Comparison of ENCODE assay signal across 1 cellular context in genomic region chr7:128775744-128776474, GRCh38.
TF ChIP-seq lines count a peak whose summit lies in the region.

A gene with protein sequence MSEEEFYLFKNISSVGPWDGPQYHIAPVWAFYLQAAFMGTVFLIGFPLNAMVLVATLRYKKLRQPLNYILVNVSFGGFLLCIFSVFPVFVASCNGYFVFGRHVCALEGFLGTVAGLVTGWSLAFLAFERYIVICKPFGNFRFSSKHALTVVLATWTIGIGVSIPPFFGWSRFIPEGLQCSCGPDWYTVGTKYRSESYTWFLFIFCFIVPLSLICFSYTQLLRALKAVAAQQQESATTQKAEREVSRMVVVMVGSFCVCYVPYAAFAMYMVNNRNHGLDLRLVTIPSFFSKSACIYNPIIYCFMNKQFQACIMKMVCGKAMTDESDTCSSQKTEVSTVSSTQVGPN (minus strand): TSS chr7:128775794. CDS start chr7:128775781, 13 bp downstream.

TF ChIP-seq in K562, 482 proteins besides CTCF, POLR2A, EP300 and RAD21 (continued from another document):
- TF ChIP-seq ATF6 (CRISPR knock-in tag; IDR thresholded peaks at IDR 0.05) (no peak), XRCC5 (IDR thresholded peaks at IDR 0.05; ENCODE audit: low read depth, low read length) (no peak), NBN (IDR thresholded peaks at IDR 0.05; ENCODE audit: low read depth) (no peak), CSDE1 (IDR thresholded peaks at IDR 0.05) (no peak), RB1 (IDR thresholded peaks at IDR 0.05; ENCODE audit: low read depth) (0 out of 2 replicates have a peak, but pooled peaks have one; percentile 21), LCOR (CRISPR knock-in tag; IDR thresholded peaks at IDR 0.05) (no peak), DACH1 (IDR thresholded peaks at IDR 0.05; ENCODE audit: partially characterized antibody) (no peak), HMGN3 (IDR thresholded peaks at IDR 0.05; ENCODE audit: borderline replicate concordance, extremely low read depth, insufficient read length, low read depth, low read length) (no peak), POLR2B (IDR thresholded peaks at IDR 0.05; ENCODE audit: low read depth, partially characterized antibody) (peak; percentile 20), HNRNPLL (IDR thresholded peaks at IDR 0.05; ENCODE audit: low read depth, low read length, poor library complexity, severe bottlenecking) (no peak), TCF7 (IDR thresholded peaks at IDR 0.05; ENCODE audit: borderline replicate concordance) (no peak), SREBF1 (IDR thresholded peaks at IDR 0.05; ENCODE audit: borderline replicate concordance, low read depth, low read length) (no peak), ADNP (tag; IDR thresholded peaks at IDR 0.05) (no peak), ZNF431 (CRISPR knock-in tag; IDR thresholded peaks at IDR 0.05) (no peak), POLR2AphosphoS2 (IDR thresholded peaks at IDR 0.05; ENCODE audit: low read length) (0 out of 2 replicates have a peak, but pooled peaks have one; percentile 5), ZNF12 (CRISPR knock-in tag; IDR thresholded peaks at IDR 0.05) (no peak), ZSCAN32 (CRISPR knock-in tag; IDR thresholded peaks at IDR 0.05) (no peak), SRSF1 (IDR thresholded peaks at IDR 0.05; ENCODE audit: low read depth, low read length) (no peak)
- TF ChIP-seq, protein P1, sequence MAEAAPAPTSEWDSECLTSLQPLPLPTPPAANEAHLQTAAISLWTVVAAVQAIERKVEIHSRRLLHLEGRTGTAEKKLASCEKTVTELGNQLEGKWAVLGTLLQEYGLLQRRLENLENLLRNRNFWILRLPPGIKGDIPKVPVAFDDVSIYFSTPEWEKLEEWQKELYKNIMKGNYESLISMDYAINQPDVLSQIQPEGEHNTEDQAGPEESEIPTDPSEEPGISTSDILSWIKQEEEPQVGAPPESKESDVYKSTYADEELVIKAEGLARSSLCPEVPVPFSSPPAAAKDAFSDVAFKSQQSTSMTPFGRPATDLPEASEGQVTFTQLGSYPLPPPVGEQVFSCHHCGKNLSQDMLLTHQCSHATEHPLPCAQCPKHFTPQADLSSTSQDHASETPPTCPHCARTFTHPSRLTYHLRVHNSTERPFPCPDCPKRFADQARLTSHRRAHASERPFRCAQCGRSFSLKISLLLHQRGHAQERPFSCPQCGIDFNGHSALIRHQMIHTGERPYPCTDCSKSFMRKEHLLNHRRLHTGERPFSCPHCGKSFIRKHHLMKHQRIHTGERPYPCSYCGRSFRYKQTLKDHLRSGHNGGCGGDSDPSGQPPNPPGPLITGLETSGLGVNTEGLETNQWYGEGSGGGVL (CRISPR knock-in tag; IDR thresholded peaks at IDR 0.05) = no peak
- TF ChIP-seq, protein P2, sequence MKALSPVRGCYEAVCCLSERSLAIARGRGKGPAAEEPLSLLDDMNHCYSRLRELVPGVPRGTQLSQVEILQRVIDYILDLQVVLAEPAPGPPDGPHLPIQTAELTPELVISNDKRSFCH (CRISPR knock-in tag; IDR thresholded peaks at IDR 0.05) = no peak
- TF ChIP-seq, protein P2 (tag; IDR thresholded peaks at IDR 0.05) = no peak
